Comparison of ENCODE assay signal across 8 cellular contexts in genomic region chr1:149962039-149962647, GRCh38. TPM values are rescaled to one million over a fixed set of nuclear protein-coding genes. Genes with fewer than 3 reads are reported as not detected.
DNase-seq lines count a peak whose midpoint lies in the region; ATAC-seq, FAIRE-seq and TF ChIP-seq lines count a peak whose summit lies in the region.

No MANE protein-coding gene starts in this region.

- H3K27ac ChIP-seq in A549 (no peak overlapping the region), breast epithelium (peak overlapping the region; percentile 60 to 74)

- peak; percentile 94 for ATAC-seq in A549
- ATAC-seq in HG02642 (IDR thresholded peaks at IDR 0.05; ENCODE audit: poor library complexity, unreplicated experiment) = no peak

- DNase-seq in A549 (ENCODE audit: low read depth in 1 of 2, low spot score in 1 of 2) (peak; percentile 51 to 79), NCI-H146 treated with DMSO at 0.1 percent for 48 hours (lab: John Stamatoyannopoulos, UW; ENCODE audit: unreplicated experiment) (peak; percentile 61), SW480 (ENCODE audit: low spot score) (peak; percentile 71), breast epithelium (ENCODE audit: low spot score in 2 of 2) (peak in 1 of 2 donors; percentile 64)
- peak; percentile 19 for DNase-seq in stimulated activated CD4-positive, alpha-beta T cell treated with anti-CD3 and anti-CD28 coated beads, Interleukin-2, amount 100 ng/mL, for 4 hours (ENCODE audit: low read depth)

- FAIRE-seq in A549 (lab: Jason Lieb, UNC) (no peak), islet of Langerhans (lab: Jason Lieb, UNC) (peak; percentile 69)

- TF ChIP-seq CTCF in A549 (IDR thresholded peaks at IDR 0.05) (peak; percentile 92), GM12873 (IDR thresholded peaks at IDR 0.05; ENCODE audit: insufficient read depth, low read depth, low read length, missing control alignments) (peak; percentile 65), breast epithelium (IDR thresholded peaks at IDR 0.05) (peak; percentile 63 to 85 (median 84))

- TF ChIP-seq POLR2A in A549 (IDR thresholded peaks at IDR 0.05; ENCODE audit: low read length) = no peak
- no peak for TF ChIP-seq POLR2A in breast epithelium (IDR thresholded peaks at IDR 0.05)

- H3K4me1 ChIP-seq in A549 (no peaks in the 10 kb centered on the region), breast epithelium (peaks cover 0 to 10% of the 10 kb centered on the region in 2 donors)

- H3K4me3 ChIP-seq in A549 = no peak overlapping the region
- no peak overlapping the region for H3K4me3 ChIP-seq in breast epithelium

- peak; percentile 80 to 82 for TF ChIP-seq RAD21 in A549 (conservative IDR thresholded peaks at IDR 0.05 in 1 of 2, IDR thresholded peaks at IDR 0.05 in 1 of 2)

- H3K4me2 ChIP-seq in A549 = no peak overlapping the region

- POLR2A ChIA-PET in A549 (lab: Yijun Ruan, JAX) = no interaction called here

- intact Hi-C loops in breast epithelium (cut with DNase I; ENCODE audit: low total_unique reads) = no loop called here

- H3K27me3 ChIP-seq in breast epithelium = no peaks in the 10 kb centered on the region

- WGBS in A549 (ENCODE audit: missing lambda C conversion rate) = 14% methylated on average over 3 of the region's 3 CpGs

- CTCF ChIA-PET in A549 (lab: Yijun Ruan, JAX) = interaction anchor here (0.6 to 3.7 kb wide), 68 partner anchors 10 to 264 kb away, joined by 3 to 27 read pairs (median 4); partner anchors contain the start of genes MTMR11, OTUD7B and PLEKHO1

- TF ChIP-seq EP300 in A549 (IDR thresholded peaks at IDR 0.05) = no peak

- no peaks in the 10 kb centered on the region for H3K36me3 ChIP-seq in breast epithelium

- H3K9me3 ChIP-seq in A549 (no peaks in the 10 kb centered on the region), breast epithelium (no peaks in the 10 kb centered on the region)

TF ChIP-seq in A549, 52 proteins besides CTCF, POLR2A, EP300 and RAD21:
- TF ChIP-seq TFCP2L1 (CRISPR knock-in tag; IDR thresholded peaks at IDR 0.05) (no peak), MAZ (IDR thresholded peaks at IDR 0.05; ENCODE audit: borderline replicate concordance, low read depth, low read length) (no peak), E2F6 (IDR thresholded peaks at IDR 0.05; ENCODE audit: borderline replicate concordance, low read depth) (no peak), MAX (IDR thresholded peaks at IDR 0.05) (no peak), ZC3H11A (IDR thresholded peaks at IDR 0.05) (no peak), CBX2 (IDR thresholded peaks at IDR 0.05; ENCODE audit: borderline replicate concordance, low read depth) (no peak), HEYL (CRISPR knock-in tag; IDR thresholded peaks at IDR 0.05) (no peak), CHD4 (IDR thresholded peaks at IDR 0.05; ENCODE audit: borderline replicate concordance) (no peak), HMGXB4 (CRISPR knock-in tag; IDR thresholded peaks at IDR 0.05; ENCODE audit: borderline replicate concordance) (no peak), BHLHE40 (IDR thresholded peaks at IDR 0.05; ENCODE audit: low read depth, low read length) (no peak), HOXA7 (CRISPR knock-in tag; IDR thresholded peaks at IDR 0.05) (no peak), SMC3 (IDR thresholded peaks at IDR 0.05) (peak; percentile 84), MAFK (IDR thresholded peaks at IDR 0.05; ENCODE audit: partially characterized antibody) (peak; percentile 23), EHMT2 (IDR thresholded peaks at IDR 0.05; ENCODE audit: low read depth) (no peak)
TF ChIP-seq in A549: peak in this region for 2.

RNA-seq across cellular contexts. Expression of gene MTMR11, which starts 25.5 kb away (rescaled TPM):
- polyA plus RNA-seq in A549 (2011; rRNA removed) (31.2 and 34.8 TPM in 2 replicates), A549 (2017; fragmentation: RNase III; extraction: RNeasy Plus Mini Kit Qiagen cat#74134 plus additional on column Dnase treatment) (10.9 to 16.2 TPM (median 14.5 TPM) in 3 replicates)
- polyA plus RNA-seq in A549 (2012; cell fraction: cytosol; rRNA removed) = 9.7 and 11.3 TPM in 2 replicates
- polyA plus RNA-seq in A549 (2012; cell fraction: nucleus; rRNA removed) = 40.4 and 50.0 TPM in 2 replicates
- polyA minus RNA-seq in A549 (2011; rRNA and poly(A)+ RNA removed) = 50.3 and 50.4 TPM in 2 replicates
- total RNA-seq in breast epithelium = 10 to 100 TPM in 2 of 3 donors, 1 to 10 TPM in 1; 7.4 to 13.9 (median 13.8) TPM

RNA-seq across cellular contexts. Expression of gene SF3B4, which starts 34.5 kb away (rescaled TPM):
- polyA plus RNA-seq in A549 (2011; rRNA removed) (71.2 and 95.1 TPM in 2 replicates), A549 (2017; fragmentation: RNase III; extraction: RNeasy Plus Mini Kit Qiagen cat#74134 plus additional on column Dnase treatment) (92.3 to 97.7 TPM (median 94.6 TPM) in 3 replicates)
- 72.5 and 101 TPM in 2 replicates for polyA plus RNA-seq in A549 (2012; cell fraction: cytosol; rRNA removed)
- polyA plus RNA-seq in A549 (2012; cell fraction: nucleus; rRNA removed) = 146 TPM in 2 replicates
- polyA minus RNA-seq in A549 (2011; rRNA and poly(A)+ RNA removed) = 73.2 and 78.5 TPM in 2 replicates
- total RNA-seq in breast epithelium = 1 to 10 TPM; 6.9 to 9.7 (median 7.4) TPM

RNA-seq across cellular contexts. Expression of gene SV2A, which starts 44.5 kb away (rescaled TPM):
- polyA plus RNA-seq in A549 (2011; rRNA removed) (0.04 and 0.05 TPM in 2 replicates), A549 (2017; fragmentation: RNase III; extraction: RNeasy Plus Mini Kit Qiagen cat#74134 plus additional on column Dnase treatment) (0.07 to 0.13 TPM (median 0.08 TPM) in 3 replicates)
- 0.12 TPM in 2 replicates for polyA plus RNA-seq in A549 (2012; cell fraction: cytosol; rRNA removed)
- polyA plus RNA-seq in A549 (2012; cell fraction: nucleus; rRNA removed) = 0.37 and 0.62 TPM in 2 replicates
- polyA minus RNA-seq in A549 (2011; rRNA and poly(A)+ RNA removed) = 0.10 and 0.17 TPM in 2 replicates
- 1 to 10 TPM in 2 of 3 donors, under 1 TPM in 1; 0.32 to 3.6 (median 2.2) TPM for total RNA-seq in breast epithelium

RNA-seq across cellular contexts. Expression of gene OTUD7B, which starts 48.4 kb away (rescaled TPM):
- 12.1 and 13.0 TPM in 2 replicates for polyA plus RNA-seq in A549 (2011; rRNA removed)
- polyA plus RNA-seq in A549 (2012; cell fraction: cytosol; rRNA removed) = 2.6 and 3.2 TPM in 2 replicates
- 2.4 and 3.8 TPM in 2 replicates for polyA plus RNA-seq in A549 (2012; cell fraction: nucleus; rRNA removed)
- 6.9 to 8.0 TPM (median 8.0 TPM) in 3 replicates for polyA plus RNA-seq in A549 (2017; fragmentation: RNase III; extraction: RNeasy Plus Mini Kit Qiagen cat#74134 plus additional on column Dnase treatment)
- 29.0 and 33.1 TPM in 2 replicates for polyA minus RNA-seq in A549 (2011; rRNA and poly(A)+ RNA removed)
- total RNA-seq in breast epithelium = 10 to 100 TPM; 22.0 to 32.8 (median 28.1) TPM

Comparison
In these comparisons a context has a peak if more than half of its experiments do, and no peak if none do; other contexts are left out.
1. H3K27ac ChIP-seq: peak in breast epithelium (2 of 2); none in A549 (0 of 2).
2. Peak in every context shown above with its lines, with median percentiles within 50 percentile points of each other: CTCF ChIP-seq.